Comparison of ENCODE assay signal across 31 cellular contexts in genomic region chr3:173957646-173958045, GRCh38.
"Had no signal": no experiment of that assay in that cellular context is flagged by ENCODE, and none has a peak within 500 bp of the region (broad histone marks: within the 10 kb centered on the region; RNA-seq: fewer than 3 reads in every experiment).

No MANE protein-coding gene starts in this region.

- H3K4me1 Mint-ChIP-seq: activated CD4-positive, alpha-beta T cell treated with anti-CD3 and anti-CD28 coated beads, Interleukin-2, amount 10 ng/mL, durations not matched to agents 24 days and 14 days; activated naive CD8-positive, alpha-beta T cell treated with anti-CD3 and anti-CD28 coated beads for 36 hours had no signal

- H3K9me3 ChIP-seq: ascending aorta, SJCRH30 had no signal

- H3K27ac ChIP-seq: ascending aorta, cardiac muscle cell, KMS-11, PC-9, SJCRH30, SK-N-MC, WERI-Rb-1 had no signal

- H3K9ac ChIP-seq: KMS-11 had no signal

- H3K27ac Mint-ChIP-seq: activated CD4-positive, alpha-beta T cell treated with anti-CD3 and anti-CD28 coated beads, Interleukin-2, amount 10 ng/mL, durations not matched to agents 24 days and 14 days; activated CD8-positive, alpha-beta T cell treated with anti-CD3 and anti-CD28 coated beads, Interleukin-2, amount 10 ng/mL, durations not matched to agents 7 days and 5 days; activated naive CD8-positive, alpha-beta T cell treated with anti-CD3 and anti-CD28 coated beads for 36 hours had no signal

- H3K4me3 ChIP-seq: ascending aorta, cardiac muscle cell, PC-9, SJCRH30, SK-N-MC had no signal

- H3K9me3 Mint-ChIP-seq: activated CD4-positive, alpha-beta T cell treated with anti-CD3 and anti-CD28 coated beads, Interleukin-2, amount 10 ng/mL, durations not matched to agents 24 days and 14 days; activated naive CD8-positive, alpha-beta T cell treated with anti-CD3 and anti-CD28 coated beads for 36 hours had no signal

- H3K36me3 ChIP-seq: ascending aorta, cardiac muscle cell, SJCRH30, WERI-Rb-1 had no signal

- H3K36me3 Mint-ChIP-seq: activated naive CD8-positive, alpha-beta T cell treated with anti-CD3 and anti-CD28 coated beads for 36 hours had no signal

- H3K4me3 Mint-ChIP-seq: activated CD4-positive, alpha-beta T cell treated with anti-CD3 and anti-CD28 coated beads, Interleukin-2, amount 10 ng/mL, durations not matched to agents 24 days and 14 days; activated CD8-positive, alpha-beta T cell treated with anti-CD3 and anti-CD28 coated beads, Interleukin-2, amount 10 ng/mL, durations not matched to agents 7 days and 5 days; activated naive CD8-positive, alpha-beta T cell treated with anti-CD3 and anti-CD28 coated beads for 36 hours had no signal

- DNase-seq: activated CD4-positive, alpha-beta T cell treated with anti-CD3 and anti-CD28 coated beads, Interleukin-2, amount 10 ng/mL, durations not matched to agents 24 days and 14 days; activated CD4-positive, alpha-beta T cell treated with anti-CD3 and anti-CD28 coated beads, Interleukin-2, amount 50 U/mL, for 4 hours; activated CD8-positive, alpha-beta memory T cell treated with anti-CD3 and anti-CD28 coated beads, Interleukin-2, amount 50 U/mL, for 4 hours; activated CD8-positive, alpha-beta T cell treated with anti-CD3 and anti-CD28 coated beads, Interleukin-2, amount 10 ng/mL, durations not matched to agents 7 days and 5 days; activated effector memory CD4-positive, alpha-beta T cell treated with Interleukin-2 at 50 U/mL for 16 hours; activated naive CD4-positive, alpha-beta T cell; activated naive CD4-positive, alpha-beta T cell treated with anti-CD3 and anti-CD28 coated beads, Interleukin-2, amount 50 U/mL, for 16 hours; activated naive CD8-positive, alpha-beta T cell treated with anti-CD3 and anti-CD28 coated beads for 36 hours; activated T-cell treated with anti-CD3 and anti-CD28 coated beads, Interleukin-2, amount 50 U/mL, for 48 hours; amniotic stem cell; MM.1S; MV-4-11; NCI-H1092; NCI-H1417; NCI-H146; NCI-H187; NCI-H2029 treated with DMSO at 0.1 percent for 48 hours; NCI-H2107; NCI-H2171; NCI-H510A; NCI-H526; NCI-H748 treated with DMSO at 0.1 percent for 48 hours; PC-9; SHP77; SJCRH30; T1000; WERI-Rb-1 had no signal

- H3K4me1 ChIP-seq: SJCRH30 had no signal

- ATAC-seq: activated CD8-positive, alpha-beta T cell treated with anti-CD3 and anti-CD28 coated beads, Interleukin-2, amount 10 ng/mL, durations not matched to agents 7 days and 5 days had no signal

- H2AFZ ChIP-seq: PC-9 had no signal

- H3K4me2 ChIP-seq: KMS-11, PC-9 had no signal

- H3K27me3 ChIP-seq: ascending aorta, cardiac muscle cell, SJCRH30 had no signal
